21 cellular contexts compared by ENCODE assay signal in genomic region chr14:79861111-79861510, GRCh38.
DNase-seq lines count a peak whose midpoint lies in the region; FAIRE-seq and TF ChIP-seq lines count a peak whose summit lies in the region.
"Had no signal": no experiment of that assay in that cellular context is flagged by ENCODE, and none has a peak within 500 bp of the region (broad histone marks: within the 10 kb centered on the region; RNA-seq: fewer than 3 reads in every experiment).

No MANE protein-coding gene starts in this region.

- FAIRE-seq in H1 (lab: Jason Lieb, UNC), result peak; percentile 83
- FAIRE-seq: endometrium, TTC549 had no signal

- H3K36me3 ChIP-seq in H1 (ENCODE audit: control insufficient read depth in 2 of 4, insufficient read depth in 4 of 4, low read length in 3 of 4), result no peaks in the 10 kb centered on the region; a peak in 1 of 8 replicates
- H3K36me3 ChIP-seq: BLaER1 treated with 17β-estradiol and CSF1 and Interleukin-3, amounts not matched to agents 10 nM and 100 nM; suprapubic skin; vagina had no signal

- H2BK5ac ChIP-seq in H1 (ENCODE audit: low read depth, low read length), result no peak overlapping the region

- no peak overlapping the region for H4K91ac ChIP-seq in H1 (replicated peaks; ENCODE audit: insufficient read length, low read length)

- CTCF ChIA-PET in H1 (lab: Charles Lee; ENCODE audit: partially characterized antibody), result interaction anchor here (0.5 to 4.0 kb wide), 15 partner anchors 9 to 919 kb away, joined by 3 to 19 read pairs (median 3); no protein-coding TSS in a partner anchor

- H4K8ac ChIP-seq in H1 (ENCODE audit: extremely low read depth, insufficient read depth, low read length), result no peak overlapping the region

- H2BK15ac ChIP-seq in H1 (ENCODE audit: low read length), result no peak overlapping the region

- POLR2A ChIA-PET in H1 (lab: Charles Lee; ENCODE audit: partially characterized antibody), result no interaction called here

- no peaks in the 10 kb centered on the region for H4K20me1 ChIP-seq in H1 (replicated peaks in 1 of 2; ENCODE audit: control insufficient read depth in 1 of 2, insufficient read depth in 2 of 2, low read length in 2 of 2)
- H4K20me1 ChIP-seq: BLaER1 treated with 17β-estradiol and CSF1 and Interleukin-3, amounts not matched to agents 10 nM and 100 nM had no signal

- no peaks in the 10 kb centered on the region for H3K79me1 ChIP-seq in H1 (ENCODE audit: low read depth, low read length)

- no peaks in the 10 kb centered on the region for H3K9me3 ChIP-seq in H1 (ENCODE audit: insufficient read depth in 2 of 2, low read depth in 1 of 2, low read length in 1 of 2)
- H3K9me3 ChIP-seq: suprapubic skin, vagina had no signal

- no peak overlapping the region for H3K4me3 ChIP-seq in H1 (ENCODE audit: extremely low read depth in 1 of 4, insufficient read depth in 2 of 4, low read depth in 3 of 4, low read length in 4 of 4)
- H3K4me3 ChIP-seq: BLaER1 treated with 17β-estradiol and CSF1 and Interleukin-3, amounts not matched to agents 10 nM and 100 nM; suprapubic skin; vagina had no signal

- H2BK20ac ChIP-seq in H1 (ENCODE audit: low read length), result no peak overlapping the region

- peak; percentile 73 to 79 for TF ChIP-seq RAD21 in H1 (IDR thresholded peaks at IDR 0.05 in 1 of 2, conservative IDR thresholded peaks at IDR 0.05 in 1 of 2; ENCODE audit: low read depth in 2 of 2, low read length in 2 of 2)

- 0 out of 2 replicates have a peak, but pooled peaks have one; percentile 17 for TF ChIP-seq CTCF in LNCAP (IDR thresholded peaks at IDR 0.05)
- TF ChIP-seq CTCF in H1 (IDR thresholded peaks at IDR 0.05; ENCODE audit: control extremely low read depth in 1 of 3, insufficient read depth in 1 of 3, low read depth in 1 of 3, low read length in 3 of 3), result peak; percentile 34 to 59 (median 55)

- no peak for TF ChIP-seq EP300 in H1 (IDR thresholded peaks at IDR 0.05; ENCODE audit: borderline replicate concordance in 1 of 2, low read depth in 2 of 2, low read length in 2 of 2)

- no peaks in the 10 kb centered on the region for H3K23me2 ChIP-seq in H1 (ENCODE audit: low read depth, low read length)

- no peaks in the 10 kb centered on the region for H3K27me3 ChIP-seq in H1 (replicated peaks in 1 of 4; ENCODE audit: control insufficient read depth in 3 of 4, extremely low read depth in 1 of 4, insufficient read depth in 3 of 4, low read length in 3 of 4)
- H3K27me3 ChIP-seq: BLaER1 treated with 17β-estradiol and CSF1 and Interleukin-3, amounts not matched to agents 10 nM and 100 nM; suprapubic skin; vagina had no signal

- H3K56ac ChIP-seq in H1 (replicated peaks; ENCODE audit: insufficient read length, low read depth, low read length), result no peak overlapping the region

- no peak overlapping the region for H3K4ac ChIP-seq in H1 (replicated peaks; ENCODE audit: insufficient read length, low read depth, low read length)

- no peaks in the 10 kb centered on the region for H3K4me1 ChIP-seq in H1 (replicated peaks in 1 of 4; ENCODE audit: control insufficient read depth in 3 of 4, insufficient read depth in 4 of 4, low read length in 3 of 4)
- H3K4me1 ChIP-seq: suprapubic skin, vagina had no signal

- no peak overlapping the region for H3K27ac ChIP-seq in H1 (ENCODE audit: low read depth, low read length)
- H3K27ac ChIP-seq: BLaER1 treated with 17β-estradiol and CSF1 and Interleukin-3, amounts not matched to agents 10 nM and 100 nM; suprapubic skin; vagina had no signal

- TF ChIP-seq POLR2A in H1 (IDR thresholded peaks at IDR 0.05; ENCODE audit: control extremely low read depth in 1 of 2, low read depth in 2 of 2, low read length in 2 of 2), result no peak

- no peak overlapping the region for H3K18ac ChIP-seq in H1 (ENCODE audit: extremely low read depth, low read length)

- H2AFZ ChIP-seq in H1 (ENCODE audit: low read length), result no peak overlapping the region

- no peak overlapping the region for H3K9ac ChIP-seq in H1 (replicated peaks in 1 of 4; ENCODE audit: extremely low read depth in 1 of 4, low read depth in 3 of 4, low read length in 3 of 4)
- H3K9ac ChIP-seq: BLaER1 treated with 17β-estradiol and CSF1 and Interleukin-3, amounts not matched to agents 10 nM and 100 nM had no signal

- no peak overlapping the region for H4K5ac ChIP-seq in H1 (ENCODE audit: insufficient read length, low read depth, low read length)

- 81% methylated on average over 9 of the region's 9 CpGs; no CpG with 5 or more reads in 1 of the 2 experiments for WGBS in H1 (ENCODE audit: extremely low coverage in 1 of 2, insufficient coverage in 1 of 2, insufficient read length in 1 of 2, insufficient replicate concordance in 2 of 2, low coverage in 1 of 2, low lambda C conversion rate in 2 of 2, missing lambda C conversion rate in 1 of 2), 2 experiments

- H2AK5ac ChIP-seq in H1 (ENCODE audit: low read depth, low read length), result no peak overlapping the region; the same call in 1 of the 2 replicates

- H3K14ac ChIP-seq in H1 (ENCODE audit: insufficient read length), result no peak overlapping the region

- no peak overlapping the region for H3K23ac ChIP-seq in H1 (ENCODE audit: insufficient read length)

- H2BK12ac ChIP-seq in H1 (ENCODE audit: low read depth, low read length), result no peak overlapping the region

- H3K4me2 ChIP-seq in H1 (ENCODE audit: insufficient read depth in 1 of 2, low read depth in 2 of 2, low read length in 2 of 2), result no peak overlapping the region
- H3K4me2 ChIP-seq: BLaER1 treated with 17β-estradiol and CSF1 and Interleukin-3, amounts not matched to agents 10 nM and 100 nM had no signal

- no peak overlapping the region for H2BK120ac ChIP-seq in H1 (replicated peaks; ENCODE audit: low read depth, low read length)

- peak; percentile 14 for DNase-seq in DMS53 (lab: John Stamatoyannopoulos, UW)
- DNase-seq in DMS53 treated with DMSO at 0.1 percent for 48 hours (lab: John Stamatoyannopoulos, UW; ENCODE audit: unreplicated experiment), result no peak
- peak in 1 of 2 experiments; percentile 48 for DNase-seq in H1 (ENCODE audit: low read depth in 1 of 2, low spot score in 2 of 2)
- peak; percentile 5 for DNase-seq in kidney tubule cell (ENCODE audit: low spot score)
- no peak for DNase-seq in activated naive CD4-positive, alpha-beta T cell treated with anti-CD3 and anti-CD28 coated beads, Interleukin-2, amount 50 U/mL, for 16 hours
- no peak for DNase-seq in UCSD-AML1 (lab: John Stamatoyannopoulos, UW; ENCODE audit: unreplicated experiment)
- DNase-seq in activated gamma-delta T cell (lab: John Stamatoyannopoulos, UW), result no peak
- DNase-seq: activated CD4-positive, alpha-beta T cell treated with anti-CD3 and anti-CD28 coated beads, Interleukin-2, amount 10 ng/mL, durations not matched to agents 24 days and 14 days; activated CD8-positive, alpha-beta memory T cell treated with anti-CD3 and anti-CD28 coated beads, Interleukin-2, amount 10 ng/mL, durations not matched to agents 7 days and 5 days; activated naive CD8-positive, alpha-beta T cell treated with anti-CD3 and anti-CD28 coated beads, Interleukin-2, amount 50 U/mL, for 24 hours; cortex of kidney; GF-D8; left cardiac atrium; NCI-H1092; NCI-H2081 treated with DMSO at 0.1 percent for 48 hours had no signal

- no peaks in the 10 kb centered on the region for H3K79me2 ChIP-seq in H1 (ENCODE audit: control insufficient read depth in 1 of 2, insufficient read depth in 2 of 2, low read length in 2 of 2)

TF ChIP-seq in H1, 55 proteins besides CTCF, POLR2A, EP300 and RAD21:
- TF ChIP-seq CHD1 (IDR thresholded peaks at IDR 0.05; ENCODE audit: low read depth, low read length) (no peak), SRF (IDR thresholded peaks at IDR 0.05; ENCODE audit: low read depth, low read length) (no peak), EZH2 (IDR thresholded peaks at IDR 0.05; ENCODE audit: low read depth, low read length, severe bottlenecking) (no peak), RBBP5 (IDR thresholded peaks at IDR 0.05; ENCODE audit: borderline replicate concordance, low read depth, low read length) (no peak), RFX5 (IDR thresholded peaks at IDR 0.05; ENCODE audit: borderline replicate concordance, low read depth, low read length) (no peak), E2F6 (IDR thresholded peaks at IDR 0.05) (0 out of 2 replicates have a peak, but pooled peaks have one; percentile 22), SIRT6 (IDR thresholded peaks at IDR 0.05; ENCODE audit: low read length) (no peak)
- TF ChIP-seq, protein P1, sequence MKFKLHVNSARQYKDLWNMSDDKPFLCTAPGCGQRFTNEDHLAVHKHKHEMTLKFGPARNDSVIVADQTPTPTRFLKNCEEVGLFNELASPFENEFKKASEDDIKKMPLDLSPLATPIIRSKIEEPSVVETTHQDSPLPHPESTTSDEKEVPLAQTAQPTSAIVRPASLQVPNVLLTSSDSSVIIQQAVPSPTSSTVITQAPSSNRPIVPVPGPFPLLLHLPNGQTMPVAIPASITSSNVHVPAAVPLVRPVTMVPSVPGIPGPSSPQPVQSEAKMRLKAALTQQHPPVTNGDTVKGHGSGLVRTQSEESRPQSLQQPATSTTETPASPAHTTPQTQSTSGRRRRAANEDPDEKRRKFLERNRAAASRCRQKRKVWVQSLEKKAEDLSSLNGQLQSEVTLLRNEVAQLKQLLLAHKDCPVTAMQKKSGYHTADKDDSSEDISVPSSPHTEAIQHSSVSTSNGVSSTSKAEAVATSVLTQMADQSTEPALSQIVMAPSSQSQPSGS (IDR thresholded peaks at IDR 0.05; ENCODE audit: low read length), result no peak

Comparison
In these comparisons a context has a peak if more than half of its experiments do, and no peak if none do; other contexts are left out.
1. DNase-seq: peak in DMS53 (single experiment) and kidney tubule cell (single experiment); none in DMS53 treated with DMSO at 0.1 percent for 48 hours (single experiment), activated naive CD4-positive, alpha-beta T cell treated with anti-CD3 and anti-CD28 coated beads, Interleukin-2, amount 50 U/mL, for 16 hours (single experiment), UCSD-AML1 (single experiment) and activated gamma-delta T cell (single experiment).